1 cellular context compared by ENCODE assay signal in the genomic region with DNA sequence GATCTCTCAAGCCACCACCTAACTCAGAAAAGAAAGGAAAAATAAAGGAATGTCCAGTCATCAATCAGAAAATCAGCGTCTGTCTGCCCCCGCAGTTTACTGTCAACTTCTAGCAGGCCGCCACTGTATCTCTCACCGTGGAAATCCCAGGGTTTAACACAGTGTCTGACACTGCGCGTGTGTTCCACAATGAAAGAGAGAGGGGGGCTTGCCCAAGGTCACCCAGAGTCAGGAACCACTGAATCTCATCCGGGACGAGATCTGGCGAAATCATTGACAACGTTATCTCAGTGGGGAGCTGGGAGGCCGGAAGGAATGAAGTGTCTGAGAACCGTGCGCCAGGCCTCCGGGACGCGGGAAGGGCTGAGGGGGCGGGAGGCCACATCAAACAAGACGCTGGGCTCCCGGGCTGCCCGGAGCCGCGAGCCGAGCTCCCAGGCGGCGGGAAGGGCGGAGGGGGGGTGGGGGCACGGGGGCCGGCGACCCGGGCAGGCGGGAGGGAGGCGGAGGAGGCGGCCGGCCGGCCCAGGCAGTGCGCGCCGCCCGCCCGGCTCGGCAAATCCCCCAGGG.
TF ChIP-seq lines count a peak whose summit lies in the region.

No MANE protein-coding gene starts in this region.

TF ChIP-seq in SK-N-SH, 30 proteins besides CTCF, POLR2A, EP300 and RAD21 (continued from another document):
- no peak for TF ChIP-seq USF1 (IDR thresholded peaks at IDR 0.05; ENCODE audit: borderline replicate concordance, low read depth)
- TF ChIP-seq ELF1 (IDR thresholded peaks at IDR 0.05) = no peak
